Comparison of ENCODE assay signal across 15 cellular contexts in genomic region chr5:172533058-172533398, GRCh38.
DNase-seq lines count a peak whose midpoint lies in the region; ATAC-seq and TF ChIP-seq lines count a peak whose summit lies in the region.
"Had no signal": no experiment of that assay in that cellular context is flagged by ENCODE, and none has a peak within 500 bp of the region (broad histone marks: within the 10 kb centered on the region; RNA-seq: fewer than 3 reads in every experiment).

No MANE protein-coding gene starts in this region.

- H3K27me3 ChIP-seq in right cardiac atrium (ENCODE audit: control insufficient read depth, insufficient read depth) (no peaks in the 10 kb centered on the region), testis (no peaks in the 10 kb centered on the region)
- H3K27me3 ChIP-seq: pancreas, tibial nerve had no signal

- intact Hi-C loops in right cardiac atrium (cut with DNase I) = no loop called here
- intact Hi-C loops in testis (cut with DNase I; ENCODE audit: low total_unique reads) = no loop called here

- H3K9me3 ChIP-seq in right cardiac atrium (ENCODE audit: control insufficient read depth, low read length) (no peaks in the 10 kb centered on the region), testis (no peaks in the 10 kb centered on the region)
- H3K9me3 ChIP-seq: pancreas, tibial nerve had no signal

- H3K36me3 ChIP-seq in testis (ENCODE audit: low read depth, missing control alignments) = no peaks in the 10 kb centered on the region
- H3K36me3 ChIP-seq: pancreas, tibial nerve had no signal

- no peak for TF ChIP-seq CTCF in testis (IDR thresholded peaks at IDR 0.05)

- TF ChIP-seq POLR2A in testis (IDR thresholded peaks at IDR 0.05) = no peak

- 90% methylated on average over 10 of the region's 10 CpGs for WGBS in right cardiac atrium
- 53 to 66% methylated on average over 10 of the region's 10 CpGs for WGBS in testis, 2 donors

- H3K27ac ChIP-seq in right cardiac atrium (ENCODE audit: low read length) = peak overlapping the region; percentile 19
- peak overlapping the region in 1 of 2 donors; percentile 46 for H3K27ac ChIP-seq in testis
- H3K27ac ChIP-seq: pancreas had no signal

- H3K4me1 ChIP-seq in right cardiac atrium (ENCODE audit: control insufficient read depth, insufficient read depth, low read length) = peaks cover 8% of the 10 kb centered on the region
- H3K4me1 ChIP-seq in testis = peaks cover 22% of the 10 kb centered on the region

- ATAC-seq in right cardiac atrium (no peak), HG02610 (IDR thresholded peaks at IDR 0.05; ENCODE audit: unreplicated experiment) (no peak), HG02623 (IDR thresholded peaks at IDR 0.05; ENCODE audit: unreplicated experiment) (no peak)
- ATAC-seq: T-helper 17 cell had no signal

- no peak overlapping the region for H3K4me3 ChIP-seq in right cardiac atrium (ENCODE audit: low read length)
- H3K4me3 ChIP-seq in testis = peak overlapping the region in 1 of 2 donors; percentile 10
- H3K4me3 ChIP-seq: pancreas, tibial nerve had no signal

- DNase-seq in activated CD8-positive, alpha-beta memory T cell treated with anti-CD3 and anti-CD28 coated beads, Interleukin-2, amount 50 U/mL, for 48 hours = peak; percentile 18
- no peak for DNase-seq in activated CD8-positive, alpha-beta memory T cell treated with anti-CD3 and anti-CD28 coated beads, Interleukin-2, amount 50 U/mL, for 4 hours
- DNase-seq in NCI-H69 (lab: John Stamatoyannopoulos, UW) (peak; percentile 32), right cardiac atrium (no peak), testis (peak; percentile 68), cerebellar nuclear complex (lab: John Stamatoyannopoulos, UW) (no peak)
- DNase-seq: activated CD4-positive, CD25-positive, alpha-beta regulatory T cell; activated naive CD4-positive, alpha-beta T cell; aorta; NCI-H187; pancreas; T-helper 17 cell had no signal

Comparison
In these comparisons a context has a peak if more than half of its experiments do, and no peak if none do; other contexts are left out.
1. DNase-seq: peak in activated CD8-positive, alpha-beta memory T cell treated with anti-CD3 and anti-CD28 coated beads, Interleukin-2, amount 50 U/mL, for 48 hours (single experiment), NCI-H69 (single experiment) and testis (single experiment); none in activated CD8-positive, alpha-beta memory T cell treated with anti-CD3 and anti-CD28 coated beads, Interleukin-2, amount 50 U/mL, for 4 hours (single experiment), right cardiac atrium (0 of 3) and cerebellar nuclear complex (0 of 2).